In the genomic region with DNA sequence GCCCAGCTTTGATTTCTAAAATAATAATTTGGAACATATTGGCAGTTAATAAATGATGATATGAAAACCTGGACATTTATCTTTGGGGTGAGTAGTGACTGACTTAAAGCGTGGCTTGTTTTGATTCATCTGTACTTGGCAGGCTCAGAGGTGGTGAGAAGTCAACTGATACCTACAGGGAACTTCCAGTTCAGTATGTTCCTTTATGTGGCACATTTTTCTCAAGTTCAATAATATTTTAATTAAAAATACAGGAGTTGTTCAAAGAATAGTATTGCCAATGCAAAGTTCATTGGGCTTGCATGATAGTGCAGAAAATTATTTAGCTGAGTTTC, we compare ENCODE assay signal across 22 cellular contexts.
"Had no signal": no experiment of that assay in that cellular context is flagged by ENCODE, and none has a peak within 500 bp of the region (broad histone marks: within the 10 kb centered on the region; RNA-seq: fewer than 3 reads in every experiment).

No MANE protein-coding gene starts in this region.

- H3K4me3 Mint-ChIP-seq: dendritic cell treated with granulocyte-macrophage colony-stimulating factor and Interleukin-4, amounts not matched to agents 40 ng/mL and 50 ng/mL, for 4 days; effector memory CD8-positive, alpha-beta T cell had no signal

- H3K9me3 ChIP-seq: colonic mucosa, esophagus muscularis mucosa, esophagus squamous epithelium, gastroesophageal sphincter, heart left ventricle, heart right ventricle had no signal

- H3K27ac ChIP-seq: colonic mucosa, coronary artery, epithelial cell of prostate, esophagus muscularis mucosa, esophagus squamous epithelium, foreskin keratinocyte, gastroesophageal sphincter, heart left ventricle, heart right ventricle had no signal

- H3K27ac Mint-ChIP-seq: dendritic cell treated with granulocyte-macrophage colony-stimulating factor and Interleukin-4, amounts not matched to agents 40 ng/mL and 50 ng/mL, for 4 days; effector memory CD8-positive, alpha-beta T cell had no signal

- DNase-seq: colonic mucosa; cortex of kidney; dermis blood vessel endothelial cell; dorsolateral prefrontal cortex; effector CD4-positive, alpha-beta T cell; effector CD8-positive, alpha-beta T cell; effector memory CD4-positive, alpha-beta T cell; effector memory CD8-positive, alpha-beta T cell; erythroblast; esophagus squamous epithelium; foreskin fibroblast; foreskin keratinocyte; foreskin melanocyte; glutamatergic neuron; heart left ventricle; heart right ventricle had no signal

- H3K4me1 ChIP-seq: esophagus muscularis mucosa, foreskin keratinocyte, gastroesophageal sphincter, heart left ventricle had no signal

- H3K27me3 Mint-ChIP-seq: dendritic cell treated with granulocyte-macrophage colony-stimulating factor and Interleukin-4, amounts not matched to agents 40 ng/mL and 50 ng/mL, for 4 days had no signal

- ATAC-seq: effector memory CD8-positive, alpha-beta T cell; esophagus mucosa; foreskin keratinocyte; gastroesophageal sphincter; heart left ventricle; heart right ventricle had no signal

- H3K27me3 ChIP-seq: colonic mucosa, dorsolateral prefrontal cortex, esophagus muscularis mucosa, foreskin keratinocyte, gastroesophageal sphincter, heart left ventricle, heart right ventricle had no signal

- H3K4me3 ChIP-seq: colonic mucosa, coronary artery, dorsolateral prefrontal cortex, esophagus muscularis mucosa, esophagus squamous epithelium, gastroesophageal sphincter, heart left ventricle, heart right ventricle had no signal

- H3K9me3 Mint-ChIP-seq: dendritic cell treated with granulocyte-macrophage colony-stimulating factor and Interleukin-4, amounts not matched to agents 40 ng/mL and 50 ng/mL, for 4 days; effector memory CD8-positive, alpha-beta T cell had no signal

- H3K36me3 ChIP-seq: colonic mucosa, esophagus muscularis mucosa, esophagus squamous epithelium, gastroesophageal sphincter, heart left ventricle, heart right ventricle had no signal
